Comparison of ENCODE assay signal across 10 cellular contexts in genomic region chr6:127186889-127187288, GRCh38.
DNase-seq lines count a peak whose midpoint lies in the region; ATAC-seq and TF ChIP-seq lines count a peak whose summit lies in the region.
"Had no signal": no experiment of that assay in that cellular context is flagged by ENCODE, and none has a peak within 500 bp of the region (broad histone marks: within the 10 kb centered on the region; RNA-seq: fewer than 3 reads in every experiment).

No MANE protein-coding gene starts in this region.

- no peaks in the 10 kb centered on the region for H3K36me3 Mint-ChIP-seq in activated naive CD4-positive, alpha-beta T cell treated with anti-CD3 and anti-CD28 coated beads, Interleukin-2, amount 10 ng/mL, durations not matched to agents 7 days and 5 days
- H3K36me3 Mint-ChIP-seq in stimulated activated memory B cell treated with anti-CD40 and anti-IgM and Interleukin-4, amounts not matched to agents 10 μg/mL and 1 μg/mL and 100 μg/mL, for 72 hours: no peaks in the 10 kb centered on the region

- H3K4me3 Mint-ChIP-seq in activated naive CD4-positive, alpha-beta T cell treated with anti-CD3 and anti-CD28 coated beads, Interleukin-2, amount 10 ng/mL, durations not matched to agents 7 days and 5 days: no peak overlapping the region
- H3K4me3 Mint-ChIP-seq in stimulated activated memory B cell treated with anti-CD40 and anti-IgM and Interleukin-4, amounts not matched to agents 10 μg/mL and 1 μg/mL and 100 μg/mL, for 72 hours: no peak overlapping the region

- DNase-seq in GM13976 (ENCODE audit: low spot score) (no peak), kidney epithelial cell (ENCODE audit: low read depth) (no peak), NCI-H345 (lab: John Stamatoyannopoulos, UW) (no peak)
- peak; percentile 71 for DNase-seq in activated naive CD4-positive, alpha-beta T cell treated with anti-CD3 and anti-CD28 coated beads, Interleukin-2, amount 10 ng/mL, durations not matched to agents 7 days and 5 days
- peak; percentile 40 for DNase-seq in stimulated activated CD8-positive, alpha-beta memory T cell treated with anti-CD3 and anti-CD28 coated beads, Interleukin-7, amount 100 ng/mL, for 24 hours (ENCODE audit: low read depth)

- no peaks in the 10 kb centered on the region for H3K4me1 Mint-ChIP-seq in activated naive CD4-positive, alpha-beta T cell treated with anti-CD3 and anti-CD28 coated beads, Interleukin-2, amount 10 ng/mL, durations not matched to agents 7 days and 5 days
- no peaks in the 10 kb centered on the region for H3K4me1 Mint-ChIP-seq in stimulated activated memory B cell treated with anti-CD40 and anti-IgM and Interleukin-4, amounts not matched to agents 10 μg/mL and 1 μg/mL and 100 μg/mL, for 72 hours

- TF ChIP-seq CTCF in GM13976 (IDR thresholded peaks at IDR 0.05; ENCODE audit: borderline replicate concordance, control extremely low read depth, extremely low read depth, insufficient read depth, missing control alignments) (peak; percentile 60), kidney epithelial cell (IDR thresholded peaks at IDR 0.05; ENCODE audit: insufficient read depth, low read length, poor library complexity, severe bottlenecking) (peak; percentile 54)

- H3K36me3 ChIP-seq in kidney epithelial cell (ENCODE audit: control insufficient read depth, insufficient read depth, low read length): no peaks in the 10 kb centered on the region
- H3K36me3 ChIP-seq: ovary, SJSA1 had no signal

- peak; percentile 77 for ATAC-seq in HG03095 (IDR thresholded peaks at IDR 0.05; ENCODE audit: unreplicated experiment)
- peak; percentile 58; the same call in 2 of the 3 replicates for ATAC-seq in SK-N-SH treated with all-trans-retinoic acid at 6 μM for 48 hours
- no peak for ATAC-seq in stimulated activated memory B cell treated with anti-CD40 and anti-IgM and Interleukin-4, amounts not matched to agents 10 μg/mL and 1 μg/mL and 100 μg/mL, for 72 hours

- no peak overlapping the region for H3K4me3 ChIP-seq in kidney epithelial cell (ENCODE audit: low read depth, low read length)
- H3K4me3 ChIP-seq: ovary, SJSA1 had no signal

- H3K27ac Mint-ChIP-seq in activated naive CD4-positive, alpha-beta T cell treated with anti-CD3 and anti-CD28 coated beads, Interleukin-2, amount 10 ng/mL, durations not matched to agents 7 days and 5 days: no peak overlapping the region
- H3K27ac Mint-ChIP-seq in stimulated activated memory B cell treated with anti-CD40 and anti-IgM and Interleukin-4, amounts not matched to agents 10 μg/mL and 1 μg/mL and 100 μg/mL, for 72 hours: no peak overlapping the region

- no peaks in the 10 kb centered on the region for H3K9me3 Mint-ChIP-seq in activated naive CD4-positive, alpha-beta T cell treated with anti-CD3 and anti-CD28 coated beads, Interleukin-2, amount 10 ng/mL, durations not matched to agents 7 days and 5 days
- peaks cover under 1% of the 10 kb centered on the region for H3K9me3 Mint-ChIP-seq in stimulated activated memory B cell treated with anti-CD40 and anti-IgM and Interleukin-4, amounts not matched to agents 10 μg/mL and 1 μg/mL and 100 μg/mL, for 72 hours

- H3K27me3 ChIP-seq in kidney epithelial cell (ENCODE audit: control insufficient read depth, insufficient read depth, low read length): no peaks in the 10 kb centered on the region
- H3K27me3 ChIP-seq: ovary, SJSA1 had no signal

- no peaks in the 10 kb centered on the region for H3K27me3 Mint-ChIP-seq in activated naive CD4-positive, alpha-beta T cell treated with anti-CD3 and anti-CD28 coated beads, Interleukin-2, amount 10 ng/mL, durations not matched to agents 7 days and 5 days
- peaks cover 17% of the 10 kb centered on the region for H3K27me3 Mint-ChIP-seq in stimulated activated memory B cell treated with anti-CD40 and anti-IgM and Interleukin-4, amounts not matched to agents 10 μg/mL and 1 μg/mL and 100 μg/mL, for 72 hours

- CTCF ChIA-PET in activated naive CD4-positive, alpha-beta T cell treated with anti-CD3 and anti-CD28 coated beads, Interleukin-2, amount 10 ng/mL, durations not matched to agents 7 days and 5 days (lab: Charles Lee): interaction anchor here (0.7 to 2.3 kb wide), 9 partner anchors 9 to 362 kb away, joined by 3 to 15 read pairs (median 4); partner anchors contain the start of gene RNF146

- in situ Hi-C loops in GM13976 (cut with MboI; ENCODE audit: low sequenced_read_pairs, unreplicated experiment): no loop called here

TF ChIP-seq in SK-N-SH treated with all-trans-retinoic acid at 6 μM for 48 hours, 23 proteins besides CTCF, POLR2A, EP300 and RAD21:
- TF ChIP-seq CSDC2 (CRISPR knock-in tag; IDR thresholded peaks at IDR 0.05) (no peak), SNAI2 (CRISPR knock-in tag; IDR thresholded peaks at IDR 0.05) (no peak), RARB (CRISPR knock-in tag; IDR thresholded peaks at IDR 0.05) (no peak), ESRRG (CRISPR knock-in tag; IDR thresholded peaks at IDR 0.05) (no peak), ZNF8 (CRISPR knock-in tag; IDR thresholded peaks at IDR 0.05) (no peak), TSHZ2 (CRISPR knock-in tag; IDR thresholded peaks at IDR 0.05) (no peak), ZFP3 (CRISPR knock-in tag; IDR thresholded peaks at IDR 0.05) (no peak), ZC3H10 (CRISPR knock-in tag; IDR thresholded peaks at IDR 0.05) (no peak), GLIS3 (CRISPR knock-in tag; IDR thresholded peaks at IDR 0.05) (no peak), POU6F1 (CRISPR knock-in tag; IDR thresholded peaks at IDR 0.05; ENCODE audit: borderline replicate concordance, low read depth) (no peak), TOX (CRISPR knock-in tag; IDR thresholded peaks at IDR 0.05; ENCODE audit: borderline replicate concordance) (no peak), ZNF565 (CRISPR knock-in tag; conservative IDR thresholded peaks at IDR 0.05; ENCODE audit: low read depth) (no peak), BACH2 (CRISPR knock-in tag; IDR thresholded peaks at IDR 0.05; ENCODE audit: borderline replicate concordance) (no peak), ARNTL (CRISPR knock-in tag; IDR thresholded peaks at IDR 0.05; ENCODE audit: borderline replicate concordance, low read depth) (no peak), ZNF70 (CRISPR knock-in tag; IDR thresholded peaks at IDR 0.05) (no peak), TCF4 (CRISPR knock-in tag; IDR thresholded peaks at IDR 0.05; ENCODE audit: borderline replicate concordance) (no peak), ISL1 (CRISPR knock-in tag; IDR thresholded peaks at IDR 0.05) (no peak)
- TF ChIP-seq, protein P1, sequence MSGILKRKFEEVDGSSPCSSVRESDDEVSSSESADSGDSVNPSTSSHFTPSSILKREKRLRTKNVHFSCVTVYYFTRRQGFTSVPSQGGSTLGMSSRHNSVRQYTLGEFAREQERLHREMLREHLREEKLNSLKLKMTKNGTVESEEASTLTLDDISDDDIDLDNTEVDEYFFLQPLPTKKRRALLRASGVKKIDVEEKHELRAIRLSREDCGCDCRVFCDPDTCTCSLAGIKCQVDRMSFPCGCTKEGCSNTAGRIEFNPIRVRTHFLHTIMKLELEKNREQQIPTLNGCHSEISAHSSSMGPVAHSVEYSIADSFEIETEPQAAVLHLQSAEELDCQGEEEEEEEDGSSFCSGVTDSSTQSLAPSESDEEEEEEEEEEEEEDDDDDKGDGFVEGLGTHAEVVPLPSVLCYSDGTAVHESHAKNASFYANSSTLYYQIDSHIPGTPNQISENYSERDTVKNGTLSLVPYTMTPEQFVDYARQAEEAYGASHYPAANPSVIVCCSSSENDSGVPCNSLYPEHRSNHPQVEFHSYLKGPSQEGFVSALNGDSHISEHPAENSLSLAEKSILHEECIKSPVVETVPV (CRISPR knock-in tag; IDR thresholded peaks at IDR 0.05): no peak

Comparison
In these comparisons a context has a peak if more than half of its experiments do, and no peak if none do; other contexts are left out.
1. DNase-seq: peak in activated naive CD4-positive, alpha-beta T cell treated with anti-CD3 and anti-CD28 coated beads, Interleukin-2, amount 10 ng/mL, durations not matched to agents 7 days and 5 days (single experiment) and stimulated activated CD8-positive, alpha-beta memory T cell treated with anti-CD3 and anti-CD28 coated beads, Interleukin-7, amount 100 ng/mL, for 24 hours (single experiment); none in GM13976 (single experiment), kidney epithelial cell (single experiment) and NCI-H345 (single experiment).